Comparison of ENCODE assay signal across 27 cellular contexts in the genomic region with DNA sequence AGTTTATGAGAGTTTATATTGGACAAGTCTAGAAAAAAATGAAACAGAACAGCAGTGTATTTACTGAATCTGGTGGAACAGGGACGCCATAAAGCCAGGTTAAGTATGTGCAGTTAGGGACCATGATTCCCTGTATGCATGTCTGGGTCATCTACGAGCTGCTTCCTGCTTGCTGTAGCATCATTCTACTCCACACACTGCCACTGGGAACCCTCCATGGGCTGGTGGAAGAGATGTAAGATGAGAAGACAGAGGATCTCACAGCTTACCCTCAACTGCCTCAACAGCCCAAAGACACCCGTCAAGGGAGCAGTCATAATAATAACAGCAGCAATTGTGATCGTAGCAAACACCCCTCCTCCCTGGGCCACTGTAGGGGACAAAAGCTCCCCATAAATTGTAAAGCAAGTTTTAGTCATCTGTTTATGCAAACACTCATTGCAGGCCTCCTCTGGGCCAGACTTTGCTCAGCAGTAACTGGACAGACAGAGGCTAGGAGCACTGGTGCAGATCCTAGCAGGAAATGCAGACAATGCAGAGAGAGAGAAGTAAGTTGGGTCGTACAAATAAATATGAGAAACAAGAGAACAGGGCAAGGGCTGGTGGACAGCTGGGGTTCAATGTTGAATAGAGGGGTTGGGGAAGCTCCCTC.
DNase-seq lines count a peak whose midpoint lies in the region; ATAC-seq and TF ChIP-seq lines count a peak whose summit lies in the region.
"Had no signal": no experiment of that assay in that cellular context is flagged by ENCODE, and none has a peak within 500 bp of the region (broad histone marks: within the 10 kb centered on the region; RNA-seq: fewer than 3 reads in every experiment).

No MANE protein-coding gene starts in this region.

- no peaks in the 10 kb centered on the region for H3K36me3 Mint-ChIP-seq in neural crest cell (ENCODE audit: low read depth)
- H3K36me3 Mint-ChIP-seq in progenitor cell of endocrine pancreas (ENCODE audit: insufficient read depth) = no peaks in the 10 kb centered on the region
- no peaks in the 10 kb centered on the region for H3K36me3 Mint-ChIP-seq in activated naive CD8-positive, alpha-beta T cell treated with anti-CD3 and anti-CD28 coated beads for 36 hours
- H3K36me3 Mint-ChIP-seq: naive thymus-derived CD8-positive, alpha-beta T cell; type B pancreatic cell had no signal

- H3K4me1 Mint-ChIP-seq in neural crest cell (peaks cover 8% of the 10 kb centered on the region), progenitor cell of endocrine pancreas (ENCODE audit: low read depth) (no peaks in the 10 kb centered on the region)
- H3K4me1 Mint-ChIP-seq in activated naive CD8-positive, alpha-beta T cell treated with anti-CD3 and anti-CD28 coated beads for 36 hours = no peaks in the 10 kb centered on the region
- H3K4me1 Mint-ChIP-seq: naive thymus-derived CD8-positive, alpha-beta T cell; T-helper 17 cell had no signal

- TF ChIP-seq CTCF in neural crest cell (conservative IDR thresholded peaks at IDR 0.05) = no peak
- no peak for TF ChIP-seq CTCF in progenitor cell of endocrine pancreas (IDR thresholded peaks at IDR 0.05; ENCODE audit: unreplicated experiment)

- ATAC-seq in HG02870 (IDR thresholded peaks at IDR 0.05; ENCODE audit: unreplicated experiment) = peak; percentile 62
- ATAC-seq: activated CD4-positive, CD25-positive, alpha-beta regulatory T cell treated with anti-CD3 and anti-CD28 coated beads, Interleukin-2, amount 50 U/mL, for 24 hours; naive thymus-derived CD8-positive, alpha-beta T cell; pancreas; right cardiac atrium; SK-N-SH treated with all-trans-retinoic acid at 6 μM for 48 hours; T-helper 17 cell had no signal

- H3K4me3 Mint-ChIP-seq in neural crest cell (no peak overlapping the region), progenitor cell of endocrine pancreas (ENCODE audit: low read depth) (no peak overlapping the region)
- no peak overlapping the region for H3K4me3 Mint-ChIP-seq in activated naive CD8-positive, alpha-beta T cell treated with anti-CD3 and anti-CD28 coated beads for 36 hours
- H3K4me3 Mint-ChIP-seq: activated naive CD4-positive, alpha-beta T cell treated with anti-CD3 and anti-CD28 coated beads for 36 hours; CD4-positive, alpha-beta T cell; naive thymus-derived CD8-positive, alpha-beta T cell; T-helper 17 cell; type B pancreatic cell had no signal

- H3K9me3 Mint-ChIP-seq in neural crest cell (no peaks in the 10 kb centered on the region), progenitor cell of endocrine pancreas (ENCODE audit: low read depth) (no peaks in the 10 kb centered on the region)
- no peaks in the 10 kb centered on the region for H3K9me3 Mint-ChIP-seq in activated naive CD8-positive, alpha-beta T cell treated with anti-CD3 and anti-CD28 coated beads for 36 hours
- H3K9me3 Mint-ChIP-seq: activated naive CD4-positive, alpha-beta T cell treated with anti-CD3 and anti-CD28 coated beads for 36 hours; CD4-positive, alpha-beta T cell; type B pancreatic cell had no signal

- H3K27ac Mint-ChIP-seq in neural crest cell (ENCODE audit: unreplicated experiment) = peak overlapping the region; percentile 2
- no peak overlapping the region for H3K27ac Mint-ChIP-seq in progenitor cell of endocrine pancreas
- H3K27ac Mint-ChIP-seq in activated naive CD8-positive, alpha-beta T cell treated with anti-CD3 and anti-CD28 coated beads for 36 hours = no peak overlapping the region
- H3K27ac Mint-ChIP-seq: activated naive CD4-positive, alpha-beta T cell treated with anti-CD3 and anti-CD28 coated beads for 36 hours; CD4-positive, alpha-beta T cell; naive thymus-derived CD8-positive, alpha-beta T cell; T-helper 17 cell; type B pancreatic cell had no signal

- peaks cover 5% of the 10 kb centered on the region for H3K27me3 Mint-ChIP-seq in neural crest cell (ENCODE audit: low read depth)
- H3K27me3 Mint-ChIP-seq in progenitor cell of endocrine pancreas = peaks cover 27% of the 10 kb centered on the region
- H3K27me3 Mint-ChIP-seq in activated naive CD8-positive, alpha-beta T cell treated with anti-CD3 and anti-CD28 coated beads for 36 hours = peaks cover 4% of the 10 kb centered on the region
- H3K27me3 Mint-ChIP-seq: CD4-positive, alpha-beta T cell had no signal

- peak; percentile 14 for DNase-seq in NCI-H2196 (lab: John Stamatoyannopoulos, UW; ENCODE audit: unreplicated experiment)
- no peak for DNase-seq in NCI-H2196 treated with DMSO at 0.1 percent for 48 hours (lab: John Stamatoyannopoulos, UW; ENCODE audit: unreplicated experiment)
- DNase-seq in NCI-H69 (lab: John Stamatoyannopoulos, UW) = peak; percentile 58
- no peak for DNase-seq in neural crest cell (ENCODE audit: low read depth, low spot score)
- DNase-seq in NCI-H2171 (lab: John Stamatoyannopoulos, UW) = no peak
- no peak for DNase-seq in progenitor cell of endocrine pancreas (ENCODE audit: low spot score, unreplicated experiment)
- no peak for DNase-seq in activated naive CD8-positive, alpha-beta T cell treated with anti-CD3 and anti-CD28 coated beads for 36 hours
- DNase-seq: activated CD4-positive, alpha-beta T cell treated with anti-CD3 and anti-CD28 coated beads, Interleukin-2, amount 50 U/mL, for 48 hours; activated naive CD4-positive, alpha-beta T cell treated with anti-CD3 and anti-CD28 coated beads for 36 hours; amygdala; CD4-positive, alpha-beta T cell; GDM1; midbrain; MV-4-11; naive thymus-derived CD8-positive, alpha-beta T cell; NCI-H1694; NCI-H226; OCI-M1; pancreas; right cardiac atrium; spleen; stimulated activated CD4-positive, alpha-beta T cell treated with anti-CD3 and anti-CD28 coated beads, Interleukin-2, amount 100 ng/mL, for 48 hours; T-helper 17 cell had no signal

Comparison
In these comparisons a context has a peak if more than half of its experiments do, and no peak if none do; other contexts are left out.
1. DNase-seq: peak in NCI-H2196 (single experiment) and NCI-H69 (single experiment); none in NCI-H2196 treated with DMSO at 0.1 percent for 48 hours (single experiment), neural crest cell (single experiment), NCI-H2171 (single experiment), progenitor cell of endocrine pancreas (single experiment) and activated naive CD8-positive, alpha-beta T cell treated with anti-CD3 and anti-CD28 coated beads for 36 hours (single experiment).